ENCODE assay signal across 12 cellular contexts in the genomic region with DNA sequence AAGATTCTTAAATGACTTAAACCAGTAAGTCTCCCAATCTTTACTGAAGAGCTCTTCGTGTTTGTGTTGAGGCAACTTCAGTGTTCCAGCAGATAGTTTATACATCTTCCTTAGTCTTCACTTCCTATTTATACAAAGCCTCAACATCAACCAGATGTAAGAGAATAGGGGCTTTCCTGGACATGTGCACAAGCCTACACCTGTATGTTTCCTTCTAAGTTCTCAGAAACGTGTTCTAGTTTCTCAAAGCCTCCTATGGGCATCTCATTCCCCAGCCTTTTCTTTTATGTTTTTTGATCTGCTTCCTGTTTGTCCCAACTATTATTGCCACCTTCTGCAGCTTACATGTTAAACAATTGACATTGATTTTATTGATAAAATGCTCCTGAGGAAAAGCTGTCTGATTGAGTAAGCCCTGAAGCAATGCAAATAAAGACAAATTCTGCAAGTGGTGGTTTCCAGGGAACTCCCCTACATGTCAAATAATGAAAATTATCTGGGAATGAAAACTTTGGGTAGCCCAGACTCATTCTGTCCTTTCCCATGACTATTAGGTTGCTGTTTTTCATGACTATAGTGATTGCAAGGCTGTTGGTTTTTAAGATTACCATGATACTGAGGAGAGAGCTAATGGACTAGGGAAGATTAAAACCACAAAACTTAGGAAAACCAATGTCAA.
DNase-seq lines count a peak whose midpoint lies in the region; ATAC-seq, FAIRE-seq and TF ChIP-seq lines count a peak whose summit lies in the region.
"Had no signal": no experiment of that assay in that cellular context is flagged by ENCODE, and none has a peak within 500 bp of the region (broad histone marks: within the 10 kb centered on the region; RNA-seq: fewer than 3 reads in every experiment).

No MANE protein-coding gene starts in this region.

- DNase-seq in bronchial epithelial cell (ENCODE audit: low read depth), result peak; percentile 11
- no peak for DNase-seq in HCEC 1CT
- DNase-seq in left lung, result no peak
- no peak for DNase-seq in heart right ventricle
- DNase-seq in WERI-Rb-1, result no peak
- DNase-seq: Caco-2, islet precursor cell, NCI-H774 had no signal

- H3K27me3 ChIP-seq in bronchial epithelial cell (ENCODE audit: control insufficient read depth, insufficient read depth, low read length), result no peaks in the 10 kb centered on the region
- H3K27me3 ChIP-seq in left lung, result no peaks in the 10 kb centered on the region
- no peaks in the 10 kb centered on the region for H3K27me3 ChIP-seq in heart right ventricle
- no peaks in the 10 kb centered on the region for H3K27me3 ChIP-seq in WERI-Rb-1 (ENCODE audit: insufficient read depth, low read depth, severe bottlenecking)

- peak; percentile 58 for ATAC-seq in GM18511 (IDR thresholded peaks at IDR 0.05; ENCODE audit: unreplicated experiment)
- ATAC-seq in GM19463 (IDR thresholded peaks at IDR 0.05; ENCODE audit: unreplicated experiment), result peak; percentile 43
- peak; percentile 72 for ATAC-seq in HG03025 (IDR thresholded peaks at IDR 0.05; ENCODE audit: low FRiP score, unreplicated experiment)
- ATAC-seq in left lung, result no peak
- ATAC-seq in heart right ventricle, result no peak

- no peaks in the 10 kb centered on the region for H3K36me3 ChIP-seq in bronchial epithelial cell (ENCODE audit: control insufficient read depth, insufficient read depth, low read length)
- H3K36me3 ChIP-seq in left lung, result no peaks in the 10 kb centered on the region
- no peaks in the 10 kb centered on the region for H3K36me3 ChIP-seq in heart right ventricle
- H3K36me3 ChIP-seq in WERI-Rb-1, result no peaks in the 10 kb centered on the region

- no peaks in the 10 kb centered on the region for H3K4me1 ChIP-seq in left lung
- H3K4me1 ChIP-seq in heart right ventricle, result no peaks in the 10 kb centered on the region
- H3K4me1 ChIP-seq: Caco-2, parathyroid adenoma had no signal

- 79 to 81% methylated on average over 2 of the region's 2 CpGs for WGBS in heart right ventricle, 2 donors

- intact Hi-C loops in left lung (cut with DNase I) (no loop called here), heart right ventricle (cut with DNase I) (no loop called here)

- no peak for TF ChIP-seq CTCF in bronchial epithelial cell (IDR thresholded peaks at IDR 0.05; ENCODE audit: insufficient read depth, low read length, severe bottlenecking)
- no peak for TF ChIP-seq CTCF in left lung (IDR thresholded peaks at IDR 0.05)
- TF ChIP-seq CTCF in heart right ventricle (IDR thresholded peaks at IDR 0.05), result no peak
- no peak for TF ChIP-seq CTCF in WERI-Rb-1 (IDR thresholded peaks at IDR 0.05; ENCODE audit: low read depth, low read length)

- no peak for FAIRE-seq in bronchial epithelial cell (lab: Jason Lieb, UNC)

- H3K27ac ChIP-seq in left lung, result no peak overlapping the region
- H3K27ac ChIP-seq in heart right ventricle, result no peak overlapping the region
- no peak overlapping the region for H3K27ac ChIP-seq in WERI-Rb-1
- H3K27ac ChIP-seq: parathyroid adenoma had no signal

- H3K9me3 ChIP-seq in left lung (peaks cover 0 to 31% of the 10 kb centered on the region in 2 donors), heart right ventricle (peaks cover 0 to 25% (median 4%) of the 10 kb centered on the region in 11 donors), WERI-Rb-1 (ENCODE audit: severe bottlenecking) (no peaks in the 10 kb centered on the region)

- H3K4me3 ChIP-seq in bronchial epithelial cell (ENCODE audit: low read depth, low read length) (no peak overlapping the region), left lung (no peak overlapping the region), heart right ventricle (no peak overlapping the region), WERI-Rb-1 (ENCODE audit: low read depth, low read length) (no peak overlapping the region)

Comparison
In these comparisons a context has a peak if more than half of its experiments do, and no peak if none do; other contexts are left out.
1. ATAC-seq: peak in GM18511 (single experiment), GM19463 (single experiment) and HG03025 (single experiment); none in left lung (single experiment) and heart right ventricle (0 of 8).